Comparison of ENCODE assay signal across 8 cellular contexts in genomic region chr2:69914235-69915049, GRCh38. TPM values are rescaled to one million over a fixed set of nuclear protein-coding genes. Genes with fewer than 3 reads are reported as not detected.
DNase-seq lines count a peak whose midpoint lies in the region; ATAC-seq and TF ChIP-seq lines count a peak whose summit lies in the region.

No MANE protein-coding gene starts in this region.

- H3K9ac ChIP-seq in muscle layer of colon (ENCODE audit: low read length): peak overlapping the region; percentile 62

- CTCF ChIA-PET in PC-9 (lab: Charles Lee): interaction anchor here (0.5 to 2.2 kb wide), 12 partner anchors 88 to 706 kb away, joined by 3 to 18 read pairs (median 3); partner anchors contain the start of gene C2orf42

- TF ChIP-seq CTCF in PC-9 (conservative IDR thresholded peaks at IDR 0.05): peak; percentile 19; the same call in 1 of the 2 replicates

- H4K20me1 ChIP-seq in PC-9 (ENCODE audit: insufficient read depth): no peaks in the 10 kb centered on the region

- no TSS peak for BruUV-seq in PC-9 (replicated peaks; lab: Mats Ljungman, UMichigan)

- H3K36me3 ChIP-seq in PC-9 (ENCODE audit: low read depth): peaks cover 24% of the 10 kb centered on the region
- H3K36me3 ChIP-seq in muscle layer of colon (ENCODE audit: insufficient read depth, low read length): peaks cover 9% of the 10 kb centered on the region

- intact Hi-C loops in PC-9 (cut with micrococcal nuclease; ENCODE audit: unreplicated experiment): loop anchor here (1.0 to 5.0 kb wide), 7 partner anchors 32 to 733 kb away; no protein-coding TSS in a partner anchor

- peak overlapping the region; percentile 70 for H2AFZ ChIP-seq in PC-9

- peaks cover 54% of the 10 kb centered on the region for H3K79me2 ChIP-seq in PC-9 (ENCODE audit: low read depth)

- peak; percentile 86 for ATAC-seq in GM21619 (IDR thresholded peaks at IDR 0.05; ENCODE audit: unreplicated experiment)
- ATAC-seq in esophagus mucosa: peak; percentile 95

- peak overlapping the region; percentile 77 for H3K4me3 ChIP-seq in Jurkat, Clone E6-1 (ENCODE audit: low read length)
- peak overlapping the region; percentile 75 for H3K4me3 ChIP-seq in PC-9
- H3K4me3 ChIP-seq in muscle layer of colon (ENCODE audit: low read depth in 1 of 2, low read length in 2 of 2): peak overlapping the region; percentile 63 to 92

- peak overlapping the region; percentile 91 for H3K4me2 ChIP-seq in PC-9

- H3K27ac ChIP-seq in PC-9 (peak overlapping the region; percentile 80), muscle layer of colon (ENCODE audit: low read depth, low read length) (peak overlapping the region; percentile 97)

- peak; percentile 99 for DNase-seq in DMS53 treated with DMSO at 0.1 percent for 48 hours (lab: John Stamatoyannopoulos, UW; ENCODE audit: unreplicated experiment)
- peak; percentile 100 for DNase-seq in Jurkat, Clone E6-1 (ENCODE audit: low read depth, low spot score)
- DNase-seq in PC-9: peak; percentile 99 to 100
- peak; percentile 100 for DNase-seq in activated T-cell treated with anti-CD3 and anti-CD28 coated beads, Interleukin-2, amount 50 U/mL, for 48 hours
- peak; percentile 99 for DNase-seq in stimulated activated CD8-positive, alpha-beta memory T cell treated with anti-CD3 and anti-CD28 coated beads, Interleukin-7, amount 100 ng/mL, for 24 hours (ENCODE audit: low read depth)

- POLR2A ChIA-PET in PC-9 (lab: Charles Lee; ENCODE audit: unreplicated experiment): interaction anchor here (0.5 to 1.7 kb wide), 29 partner anchors 16 to 899 kb away, joined by 3 to 17 read pairs (median 5); partner anchors contain the start of genes C2orf42, FAM136A, SNRPG and TGFA

- H3F3A ChIP-seq in PC-9 (ENCODE audit: insufficient read depth, low read depth): peaks cover 57% of the 10 kb centered on the region

- H3K4me1 ChIP-seq in PC-9 (replicated peaks; ENCODE audit: insufficient read depth) (peaks cover 45% of the 10 kb centered on the region), muscle layer of colon (ENCODE audit: insufficient read depth, low read length) (peaks cover 23% of the 10 kb centered on the region)

- H3K27me3 ChIP-seq in PC-9 (ENCODE audit: insufficient read depth, low read depth) (no peaks in the 10 kb centered on the region), muscle layer of colon (ENCODE audit: control insufficient read depth in 1 of 2, insufficient read depth in 2 of 2, low read length in 2 of 2) (no peaks in the 10 kb centered on the region)

- H3K9me2 ChIP-seq in PC-9 (ENCODE audit: insufficient read depth): no peaks in the 10 kb centered on the region

- H3K9me3 ChIP-seq in PC-9 (ENCODE audit: insufficient read depth, low read depth) (no peaks in the 10 kb centered on the region), muscle layer of colon (ENCODE audit: low read length) (no peaks in the 10 kb centered on the region)

RNA-seq across cellular contexts. Expression of gene MXD1, which starts 0.5 kb away (rescaled TPM):
- 1.5 TPM for polyA plus RNA-seq in Jurkat, Clone E6-1 (2012; ENCODE audit: insufficient read depth, insufficient read length)
- total RNA-seq in PC-9 (2021) (8.5 and 8.8 TPM in 2 replicates), esophagus mucosa (155 TPM)

RNA-seq across cellular contexts. Expression of gene SNRNP27, which starts 20.7 kb away (rescaled TPM):
- 77.6 TPM for polyA plus RNA-seq in Jurkat, Clone E6-1 (2012; ENCODE audit: insufficient read depth, insufficient read length)
- total RNA-seq in PC-9 (2021) (29.9 and 38.1 TPM in 2 replicates), esophagus mucosa (14.7 TPM)

RNA-seq across cellular contexts. Expression of gene ASPRV1, which starts 47.0 kb away (rescaled TPM):
- polyA plus RNA-seq in Jurkat, Clone E6-1 (2012; ENCODE audit: insufficient read depth, insufficient read length): 2.1 TPM
- 0.30 and 0.48 TPM in 2 replicates for total RNA-seq in PC-9 (2021)
- 0.16 TPM for total RNA-seq in esophagus mucosa

Comparison
In these comparisons a context has a peak if more than half of its experiments do, and no peak if none do; other contexts are left out.
1. Peak in every context shown above with its lines: DNase-seq, ATAC-seq, H3K4me3 ChIP-seq and H3K27ac ChIP-seq.
2. RNA of gene MXD1, which starts 0.5 kb away (total RNA-seq): 155 TPM in esophagus mucosa (single experiment); 8.5 to 8.8 TPM in PC-9; every median in the first group is over 10 times any median in the second.